In genomic region chr3:188077160-188077812, GRCh38 we compare ENCODE assay signal across 2 cellular contexts.
TF ChIP-seq lines count a peak whose summit lies in the region.

No MANE protein-coding gene starts in this region.

TF ChIP-seq in liver, 16 proteins besides CTCF, POLR2A, EP300 and RAD21 (continued from another document):
- TF ChIP-seq ZBTB33 (IDR thresholded peaks at IDR 0.05) (no peak), NR2F2 (IDR thresholded peaks at IDR 0.05) (peak; percentile 100), YY1 (IDR thresholded peaks at IDR 0.05) (no peak), REST (IDR thresholded peaks at IDR 0.05) (no peak), FOXA1 (IDR thresholded peaks at IDR 0.05) (no peak), HNF4G (IDR thresholded peaks at IDR 0.05) (no peak), RXRA (IDR thresholded peaks at IDR 0.05) (peak; percentile 88 to 92), HNF4A (conservative IDR thresholded peaks at IDR 0.05) (no peak), ATF3 (IDR thresholded peaks at IDR 0.05) (peak; percentile 45), MAX (IDR thresholded peaks at IDR 0.05) (no peak), TAF1 (conservative IDR thresholded peaks at IDR 0.05) (no peak), GABPA (IDR thresholded peaks at IDR 0.05 in 1 of 2, conservative IDR thresholded peaks at IDR 0.05 in 1 of 2) (no peak), SP1 (IDR thresholded peaks at IDR 0.05) (peak; percentile 91), EGR1 (IDR thresholded peaks at IDR 0.05; ENCODE audit: low read depth in 2 of 2) (no peak)

TF ChIP-seq in HepG2, 621 proteins besides CTCF, POLR2A, EP300 and RAD21 (continued from another document):
- no peak for TF ChIP-seq THAP7 (CRISPR knock-in tag; IDR thresholded peaks at IDR 0.05)
- no peak for TF ChIP-seq FOXP4 (CRISPR knock-in tag; IDR thresholded peaks at IDR 0.05)
- no peak for TF ChIP-seq ZNF770 (CRISPR knock-in tag; IDR thresholded peaks at IDR 0.05)
